Comparison of ENCODE assay signal across 20 cellular contexts in the genomic region with DNA sequence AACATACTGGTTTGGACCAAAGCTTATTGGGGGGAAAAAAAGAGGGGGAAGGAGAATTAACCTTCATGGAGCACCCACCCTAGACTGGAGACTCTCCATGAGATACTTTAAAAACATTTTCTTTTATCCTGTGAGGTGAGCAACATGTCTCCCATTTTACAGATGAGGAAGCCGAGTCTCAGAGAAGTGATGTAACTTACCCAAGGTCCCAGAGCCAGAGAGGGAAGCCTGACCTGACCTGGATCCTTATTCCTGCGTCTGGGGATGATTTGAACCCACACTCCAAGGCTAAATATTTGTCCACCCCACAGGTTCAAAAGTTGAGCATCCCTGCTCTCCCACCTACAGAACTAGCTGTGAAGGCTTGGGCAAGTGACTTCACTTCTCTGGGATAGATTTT.
DNase-seq lines count a peak whose midpoint lies in the region; ATAC-seq and TF ChIP-seq lines count a peak whose summit lies in the region.
"Had no signal": no experiment of that assay in that cellular context is flagged by ENCODE, and none has a peak within 500 bp of the region (broad histone marks: within the 10 kb centered on the region; RNA-seq: fewer than 3 reads in every experiment).

No MANE protein-coding gene starts in this region.

- H2AFZ ChIP-seq in KMS-11 (ENCODE audit: low read depth) = peak overlapping the region; percentile 51; the same call in 1 of the 2 replicates
- H2AFZ ChIP-seq in smooth muscle cell (ENCODE audit: low read depth) = no peak overlapping the region

- H3K36me3 ChIP-seq in KMS-11 (ENCODE audit: insufficient read depth) = no peaks in the 10 kb centered on the region
- no peaks in the 10 kb centered on the region for H3K36me3 ChIP-seq in smooth muscle cell (ENCODE audit: low read depth)
- H3K36me3 ChIP-seq in Caco-2 (ENCODE audit: control insufficient read depth, insufficient read depth, low read length) = no peaks in the 10 kb centered on the region
- no peaks in the 10 kb centered on the region for H3K36me3 ChIP-seq in ascending aorta

- no peaks in the 10 kb centered on the region for H3K36me3 Mint-ChIP-seq in T-helper 17 cell (ENCODE audit: low read depth)
- no peaks in the 10 kb centered on the region for H3K36me3 Mint-ChIP-seq in Caco-2 (ENCODE audit: insufficient read depth, unreplicated experiment)
- no peaks in the 10 kb centered on the region for H3K36me3 Mint-ChIP-seq in T-cell
- H3K36me3 Mint-ChIP-seq: activated naive CD8-positive, alpha-beta T cell; memory B cell; naive thymus-derived CD8-positive, alpha-beta T cell had no signal

- H3K27me3 Mint-ChIP-seq in T-helper 17 cell = no peaks in the 10 kb centered on the region
- no peaks in the 10 kb centered on the region for H3K27me3 Mint-ChIP-seq in Caco-2 (ENCODE audit: insufficient read depth, unreplicated experiment)
- no peaks in the 10 kb centered on the region for H3K27me3 Mint-ChIP-seq in T-cell
- H3K27me3 Mint-ChIP-seq: activated B cell treated with CpG ODN at 0.5 μM for 24 hours; activated naive CD8-positive, alpha-beta T cell; memory B cell; naive thymus-derived CD8-positive, alpha-beta T cell had no signal

- BruUV-seq in Caco-2 (replicated peaks; lab: Mats Ljungman, UMichigan) = no TSS peak

- TF ChIP-seq CTCF in KMS-11 (conservative IDR thresholded peaks at IDR 0.05; ENCODE audit: low read depth, low read length) (no peak), foreskin keratinocyte (conservative IDR thresholded peaks at IDR 0.05) (no peak), smooth muscle cell (IDR thresholded peaks at IDR 0.05; ENCODE audit: borderline replicate concordance, insufficient read depth, poor library complexity, severe bottlenecking) (no peak), Caco-2 (IDR thresholded peaks at IDR 0.05; ENCODE audit: insufficient read depth in 1 of 2, low read depth in 1 of 2, low read length in 1 of 2, severe bottlenecking in 1 of 2, unreplicated experiment in 1 of 2) (no peak), ascending aorta (IDR thresholded peaks at IDR 0.05) (no peak)

- H3K27ac Mint-ChIP-seq in T-helper 17 cell (peak overlapping the region; percentile 80), Caco-2 (ENCODE audit: unreplicated experiment) (no peak overlapping the region), T-cell (no peak overlapping the region)
- H3K27ac Mint-ChIP-seq: activated B cell treated with CpG ODN at 0.5 μM for 24 hours; activated naive CD8-positive, alpha-beta T cell; H9; memory B cell had no signal

- H3K79me2 ChIP-seq in KMS-11 (ENCODE audit: insufficient read depth, low read depth) (no peaks in the 10 kb centered on the region), smooth muscle cell (ENCODE audit: low read depth) (no peaks in the 10 kb centered on the region)

- POLR2A ChIA-PET in Caco-2 (lab: Charles Lee) (no interaction called here), T-cell (lab: Charles Lee) (no interaction called here)

- H3K4me1 Mint-ChIP-seq in T-helper 17 cell = peaks cover 18% of the 10 kb centered on the region
- H3K4me1 Mint-ChIP-seq in Caco-2 (ENCODE audit: low read depth, unreplicated experiment) = peaks cover 6% of the 10 kb centered on the region
- H3K4me1 Mint-ChIP-seq in T-cell = peaks cover 16 to 17% (median 16%) of the 10 kb centered on the region in 3 donors
- H3K4me1 Mint-ChIP-seq: H9 had no signal

- intact Hi-C loops in Caco-2 (cut with micrococcal nuclease; ENCODE audit: unreplicated experiment) (no loop called here), ascending aorta (cut with DNase I) (no loop called here)

- CTCF ChIA-PET in Caco-2 (lab: Charles Lee) = no interaction called here
- CTCF ChIA-PET in T-cell (lab: Charles Lee) = interaction anchor here in 1 of 2 donors (0.9 kb wide), 1 partner anchor 82 kb away, joined by 3 read pairs; no protein-coding TSS in a partner anchor

- H3K4me1 ChIP-seq in KMS-11 (ENCODE audit: low read depth, poor library complexity, severe bottlenecking) (peaks cover 24% of the 10 kb centered on the region), foreskin keratinocyte (peaks cover 20% of the 10 kb centered on the region), smooth muscle cell (ENCODE audit: low read depth) (no peaks in the 10 kb centered on the region), Caco-2 (no peaks in the 10 kb centered on the region), ascending aorta (no peaks in the 10 kb centered on the region)

- no peaks in the 10 kb centered on the region for H3K9me3 ChIP-seq in T-helper 17 cell (ENCODE audit: control insufficient read depth, low read length, poor library complexity, severe bottlenecking)
- H3K9me3 ChIP-seq in smooth muscle cell (replicated peaks; ENCODE audit: low read depth) = no peaks in the 10 kb centered on the region
- H3K9me3 ChIP-seq in Caco-2 = no peaks in the 10 kb centered on the region
- no peaks in the 10 kb centered on the region for H3K9me3 ChIP-seq in ascending aorta

- DNase-seq in T-helper 17 cell = no peak
- no peak for DNase-seq in foreskin keratinocyte
- DNase-seq in smooth muscle cell (lab: John Stamatoyannopoulos, UW; ENCODE audit: unreplicated experiment) = no peak
- DNase-seq in Caco-2 = no peak
- DNase-seq in cerebellum (ENCODE audit: low spot score) = no peak
- no peak for DNase-seq in ascending aorta (ENCODE audit: low spot score in 2 of 2)
- no peak for DNase-seq in T-cell
- DNase-seq: activated B cell treated with CpG ODN at 0.5 μM for 24 hours; cortex of kidney; H9; KG1; NCI-H1092; NCI-H2029; stimulated activated CD4-positive, alpha-beta T cell treated with anti-CD3 and anti-CD28 coated beads, Interleukin-4, amount 100 ng/mL, for 4 hours had no signal

- WGBS in smooth muscle cell (ENCODE audit: low lambda C conversion rate) = 94% methylated on average over 2 of the region's 2 CpGs

- H3K9me3 Mint-ChIP-seq in Caco-2 (ENCODE audit: unreplicated experiment) (peaks cover 9% of the 10 kb centered on the region), T-cell (no peaks in the 10 kb centered on the region)
- H3K9me3 Mint-ChIP-seq: activated B cell treated with CpG ODN at 0.5 μM for 24 hours; activated T-helper 1 cell treated with anti-CD3 and anti-CD28 coated beads, Interleukin-12 subunit alpha, Interleukin-12 subunit beta, Interleukin-2, Interleukin-4 antibody, amounts not matched to agents 30 ng/mL and 10 ng/mL and 1 ng/mL, durations not matched to agents 14 hours and 24 hours and 36 hours; memory B cell; naive thymus-derived CD8-positive, alpha-beta T cell had no signal

- H3F3A ChIP-seq in smooth muscle cell (ENCODE audit: low read depth) = no peaks in the 10 kb centered on the region

- H3K4me3 ChIP-seq in KMS-11 (IDR thresholded peaks at IDR 0.05; ENCODE audit: insufficient read depth, low read depth, low read length) (no peak overlapping the region), smooth muscle cell (no peak overlapping the region), Caco-2 (ENCODE audit: low read depth, low read length) (no peak overlapping the region), ascending aorta (no peak overlapping the region)

- H3K9ac ChIP-seq in KMS-11 = no peak overlapping the region; the same call in 1 of the 2 replicates
- H3K9ac ChIP-seq in smooth muscle cell (ENCODE audit: low read depth) = no peak overlapping the region

- H4K20me1 ChIP-seq in KMS-11 (ENCODE audit: insufficient read depth) (no peaks in the 10 kb centered on the region), smooth muscle cell (ENCODE audit: low read depth) (no peaks in the 10 kb centered on the region)

- peak overlapping the region; percentile 57 for H3K4me2 ChIP-seq in KMS-11
- H3K4me2 ChIP-seq in smooth muscle cell = no peak overlapping the region

- peak overlapping the region; percentile 70 for H3K27ac ChIP-seq in KMS-11
- H3K27ac ChIP-seq in foreskin keratinocyte = peak overlapping the region; percentile 82
- peak overlapping the region; percentile 17 for H3K27ac ChIP-seq in smooth muscle cell (ENCODE audit: low read depth)
- H3K27ac ChIP-seq in ascending aorta = no peak overlapping the region
- H3K27ac ChIP-seq: SK-N-MC had no signal

- H3K27me3 ChIP-seq in KMS-11 (ENCODE audit: insufficient read depth, low read depth) (no peaks in the 10 kb centered on the region), foreskin keratinocyte (no peaks in the 10 kb centered on the region), smooth muscle cell (ENCODE audit: low read depth) (no peaks in the 10 kb centered on the region), Caco-2 (replicated peaks; ENCODE audit: control insufficient read depth, insufficient read depth, low read length) (no peaks in the 10 kb centered on the region), ascending aorta (no peaks in the 10 kb centered on the region)

- H3K4me3 Mint-ChIP-seq in T-helper 17 cell (no peak overlapping the region), Caco-2 (ENCODE audit: unreplicated experiment) (no peak overlapping the region), T-cell (no peak overlapping the region)
- H3K4me3 Mint-ChIP-seq: activated B cell treated with CpG ODN at 0.5 μM for 24 hours; activated T-helper 1 cell treated with anti-CD3 and anti-CD28 coated beads, Interleukin-12 subunit alpha, Interleukin-12 subunit beta, Interleukin-2, Interleukin-4 antibody, amounts not matched to agents 30 ng/mL and 10 ng/mL and 1 ng/mL, durations not matched to agents 14 hours and 24 hours and 36 hours; H9; memory B cell had no signal

- no peak for ATAC-seq in T-helper 17 cell
- no peak for ATAC-seq in foreskin keratinocyte
- ATAC-seq in T-cell (replicated peaks in 1 of 4) = no peak

Comparison
In these comparisons a context has a peak if more than half of its experiments do, and no peak if none do; other contexts are left out.
1. H3K27ac ChIP-seq: peak in KMS-11 (single experiment), foreskin keratinocyte (single experiment) and smooth muscle cell (single experiment); none in ascending aorta (0 of 2).